Comparison of ENCODE assay signal across 25 cellular contexts in genomic region chr17:33124185-33124584, GRCh38.
"Had no signal": no experiment of that assay in that cellular context is flagged by ENCODE, and none has a peak within 500 bp of the region (broad histone marks: within the 10 kb centered on the region; RNA-seq: fewer than 3 reads in every experiment).

No MANE protein-coding gene starts in this region.

- H3K4me3 Mint-ChIP-seq: T-helper 1 cell treated with Interleukin-12 subunit alpha and Interleukin-12 subunit beta and Interleukin-4 antibody, amounts not matched to agents 30 μg/mL and 1 μg/mL, for 36 hours had no signal

- H3K4me1 ChIP-seq: Peyer's patch, SJCRH30 had no signal

- H3K9me3 ChIP-seq: MG63, Peyer's patch, SJCRH30 had no signal

- H3K4me3 ChIP-seq: MG63, Peyer's patch, SJCRH30 had no signal

- H3K27ac ChIP-seq: Peyer's patch, SJCRH30 had no signal

- H3K27ac Mint-ChIP-seq: T-helper 1 cell treated with Interleukin-12 subunit alpha and Interleukin-12 subunit beta and Interleukin-4 antibody, amounts not matched to agents 30 μg/mL and 1 μg/mL, for 36 hours had no signal

- DNase-seq: Kasumi-1, KG1, NCI-H1048, NCI-H1105 treated with DMSO at 0.1 percent for 48 hours, NCI-H1436, NCI-H146, NCI-H1694, NCI-H1930, NCI-H2081, NCI-H2171 treated with DMSO at 0.1 percent for 48 hours, NCI-H2227 treated with DMSO at 0.1 percent for 48 hours, NCI-H446, NCI-H510A treated with DMSO at 0.1 percent for 48 hours, NCI-H524 treated with DMSO at 0.1 percent for 48 hours, NCI-H526 treated with DMSO at 0.1 percent for 48 hours, NCI-H774, Peyer's patch, RPMI8226, SIG-M5, SJCRH30, SW 1271, T-helper 1 cell had no signal

- ATAC-seq: Right ventricle myocardium inferior had no signal

- H3K27me3 ChIP-seq: MG63, Peyer's patch had no signal

- H3K36me3 ChIP-seq: MG63, Peyer's patch, SJCRH30 had no signal
